In the genomic region with DNA sequence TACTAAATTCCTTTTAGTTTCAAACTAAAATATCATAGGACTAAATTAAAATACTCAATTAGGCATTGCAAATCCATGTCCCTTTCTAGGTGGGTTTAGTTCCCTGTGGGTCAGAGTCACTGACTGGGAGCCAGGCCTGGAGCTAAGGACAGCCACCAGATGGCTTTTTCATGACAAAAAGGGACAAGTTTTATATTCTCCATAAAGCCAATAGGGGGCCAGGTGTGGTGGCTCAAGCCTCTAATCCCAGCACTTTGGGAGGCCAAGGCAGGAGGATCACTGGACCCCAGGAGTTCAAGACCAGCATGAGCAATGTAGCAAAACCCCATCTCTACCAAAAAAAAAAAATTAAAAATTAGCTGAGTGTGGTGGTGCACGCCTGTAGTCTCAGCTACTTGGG, we compare ENCODE assay signal across 26 cellular contexts. TPM values are rescaled to one million over a fixed set of nuclear protein-coding genes. Genes with fewer than 3 reads are reported as not detected.
A peak's percentile ranks its signal among the peaks of the same experiment; 100 is the strongest.
DNase-seq lines count a peak whose midpoint lies in the region; ATAC-seq and TF ChIP-seq lines count a peak whose summit lies in the region.
"Had no signal": no experiment of that assay in that cellular context is flagged by ENCODE, and none has a peak within 500 bp of the region (broad histone marks: within the 10 kb centered on the region; RNA-seq: fewer than 3 reads in every experiment).

No MANE protein-coding gene starts in this region.

- POLR2A ChIA-PET in HEK293 (lab: Yijun Ruan, JAX) = no interaction called here
- POLR2A ChIA-PET in PC-9 (lab: Charles Lee; ENCODE audit: unreplicated experiment) = no interaction called here

- no peaks in the 10 kb centered on the region for H3K36me3 ChIP-seq in GM06990 (ENCODE audit: control insufficient read depth, insufficient read depth, low read length)
- H3K36me3 ChIP-seq in HEK293 (ENCODE audit: control insufficient read depth in 2 of 2, insufficient read depth in 1 of 2, low read length in 2 of 2) = no peaks in the 10 kb centered on the region
- no peaks in the 10 kb centered on the region for H3K36me3 ChIP-seq in PC-9 (ENCODE audit: low read depth)
- H3K36me3 ChIP-seq in right lobe of liver = no peaks in the 10 kb centered on the region
- H3K36me3 ChIP-seq: esophagus squamous epithelium, lower lobe of right lung, neutrophil, Peyer's patch, SJCRH30, vagina had no signal

- H3K4me3 ChIP-seq in GM06990 (replicated peaks; ENCODE audit: low read depth, low read length) = no peak overlapping the region
- no peak overlapping the region for H3K4me3 ChIP-seq in HEK293 (ENCODE audit: low read depth, low read length)
- no peak overlapping the region for H3K4me3 ChIP-seq in PC-9
- no peak overlapping the region for H3K4me3 ChIP-seq in right lobe of liver
- H3K4me3 ChIP-seq: body of pancreas, esophagus squamous epithelium, lower lobe of right lung, Peyer's patch, psoas muscle, SJCRH30, vagina had no signal

- no peaks in the 10 kb centered on the region for H3K79me2 ChIP-seq in PC-9 (ENCODE audit: low read depth)

- no peaks in the 10 kb centered on the region for H4K20me1 ChIP-seq in PC-9 (ENCODE audit: insufficient read depth)

- H3K4me1 ChIP-seq in HEK293 (ENCODE audit: control insufficient read depth, insufficient read depth, low read length) = no peaks in the 10 kb centered on the region
- peaks cover 52% of the 10 kb centered on the region for H3K4me1 ChIP-seq in PC-9 (replicated peaks; ENCODE audit: insufficient read depth)
- H3K4me1 ChIP-seq in right lobe of liver = no peaks in the 10 kb centered on the region
- H3K4me1 ChIP-seq: body of pancreas, esophagus squamous epithelium, lower lobe of right lung, Peyer's patch, psoas muscle, SJCRH30, vagina had no signal

- no TSS peak for BruUV-seq in PC-9 (replicated peaks; lab: Mats Ljungman, UMichigan)

- DNase-seq in GM06990 (ENCODE audit: extremely low read depth, insufficient read length) (no peak), PC-9 (no peak), right lobe of liver (no peak), mucosa of gallbladder (ENCODE audit: low spot score) (no peak)
- no peak for DNase-seq in activated naive CD4-positive, alpha-beta T cell treated with anti-CD3 and anti-CD28 coated beads, Interleukin-2, amount 10 ng/mL, durations not matched to agents 7 days and 5 days
- DNase-seq: activated CD4-positive, alpha-beta T cell treated with anti-CD3 and anti-CD28 coated beads, Interleukin-2, amount 10 ng/mL, durations not matched to agents 7 days and 5 days; activated CD8-positive, alpha-beta memory T cell treated with anti-CD3 and anti-CD28 coated beads, Interleukin-2, amount 10 ng/mL, durations not matched to agents 7 days and 5 days; body of pancreas; CD4-positive, alpha-beta memory T cell; effector memory CD4-positive, alpha-beta T cell; esophagus squamous epithelium; GF-D8; lower lobe of right lung; NCI-H1436; NCI-H526; psoas muscle; SJCRH30; stimulated activated CD4-positive, alpha-beta T cell treated with anti-CD3 and anti-CD28 coated beads, Interleukin-2, amount 100 ng/mL, for 24 hours; T-helper 17 cell had no signal

- TF ChIP-seq CTCF in GM06990 (IDR thresholded peaks at IDR 0.05; ENCODE audit: insufficient read depth, low read length, poor library complexity, severe bottlenecking) (peak; percentile 14), HEK293 (tag by site-specific recombination; IDR thresholded peaks at IDR 0.05) (peak; percentile 40; the same call in 1 of the 2 replicates), PC-9 (conservative IDR thresholded peaks at IDR 0.05) (peak; percentile 51; the same call in 1 of the 2 replicates), right lobe of liver (IDR thresholded peaks at IDR 0.05) (peak; percentile 8 to 16 (median 14))

- CTCF ChIA-PET in HEK293 (lab: Yijun Ruan, JAX) = interaction anchor here (0.6 to 1.5 kb wide), 7 partner anchors 35 to 597 kb away, joined by 3 to 10 read pairs (median 4); no protein-coding TSS in a partner anchor
- CTCF ChIA-PET in PC-9 (lab: Charles Lee) = interaction anchor here (0.6 to 1.0 kb wide), 3 partner anchors 92 to 195 kb away, joined by 3 to 16 read pairs (median 3); no protein-coding TSS in a partner anchor
- CTCF ChIA-PET in activated naive CD4-positive, alpha-beta T cell treated with anti-CD3 and anti-CD28 coated beads, Interleukin-2, amount 10 ng/mL, durations not matched to agents 7 days and 5 days (lab: Charles Lee) = no interaction called here

- WGBS in right lobe of liver (ENCODE audit: insufficient coverage, low coverage, low lambda C conversion rate, missing lambda C conversion rate) = 86% methylated on average over 1 of the region's 1 CpG

- no peak for TF ChIP-seq POLR2A in right lobe of liver (IDR thresholded peaks at IDR 0.05)

- H3K4me1 Mint-ChIP-seq in activated naive CD4-positive, alpha-beta T cell treated with anti-CD3 and anti-CD28 coated beads, Interleukin-2, amount 10 ng/mL, durations not matched to agents 7 days and 5 days = no peaks in the 10 kb centered on the region
- H3K4me1 Mint-ChIP-seq: activated CD4-positive, alpha-beta T cell treated with anti-CD3 and anti-CD28 coated beads, Interleukin-2, amount 10 ng/mL, durations not matched to agents 7 days and 5 days; activated T-helper 17 cell treated with anti-CD3 and anti-CD28 coated beads, Interleukin-2, amount 50 U/mL, for 72 hours; CD4-positive, alpha-beta memory T cell; stimulated activated effector memory CD8-positive, alpha-beta T cell treated with anti-CD3 and anti-CD28 coated beads, Interleukin-12 subunit alpha, Interleukin-12 subunit beta, amount 100 ng/mL, for 72 hours; T-helper 17 cell had no signal

- H3K27me3 ChIP-seq in GM06990 (replicated peaks; ENCODE audit: control insufficient read depth, insufficient read depth, low read length) (no peaks in the 10 kb centered on the region), PC-9 (ENCODE audit: insufficient read depth, low read depth) (no peaks in the 10 kb centered on the region), right lobe of liver (no peaks in the 10 kb centered on the region)
- H3K27me3 ChIP-seq: body of pancreas, Peyer's patch, vagina had no signal

- ATAC-seq in right lobe of liver (peak in 2 of 4 donors; percentile 29 to 58), GM21825 (IDR thresholded peaks at IDR 0.05; ENCODE audit: unreplicated experiment) (no peak)
- ATAC-seq: activated CD8-positive, alpha-beta memory T cell treated with anti-CD3 and anti-CD28 coated beads, Interleukin-2, amount 10 ng/mL, durations not matched to agents 7 days and 5 days; activated T-helper 17 cell treated with anti-CD3 and anti-CD28 coated beads, Interleukin-2, amount 50 U/mL, for 72 hours; body of pancreas; lower lobe of right lung; psoas muscle; stimulated activated effector memory CD8-positive, alpha-beta T cell treated with anti-CD3 and anti-CD28 coated beads, Interleukin-12 subunit alpha, Interleukin-12 subunit beta, amount 100 ng/mL, for 72 hours; T-helper 17 cell had no signal

- H3K4me2 ChIP-seq in PC-9 = no peak overlapping the region

- peaks cover 50% of the 10 kb centered on the region for H3F3A ChIP-seq in PC-9 (ENCODE audit: insufficient read depth, low read depth)

- peaks cover 36% of the 10 kb centered on the region for H3K27me3 Mint-ChIP-seq in activated naive CD4-positive, alpha-beta T cell treated with anti-CD3 and anti-CD28 coated beads, Interleukin-2, amount 10 ng/mL, durations not matched to agents 7 days and 5 days

- intact Hi-C loops in PC-9 (cut with micrococcal nuclease; ENCODE audit: unreplicated experiment) = loop anchor here (5.0 to 10.0 kb wide), 4 partner anchors 54 to 1634 kb away; no protein-coding TSS in a partner anchor
- intact Hi-C loops in right lobe of liver (cut with DNase I) = loop anchor here (10.0 kb wide), 2 partner anchors 104 to 224 kb away; no protein-coding TSS in a partner anchor

- no peaks in the 10 kb centered on the region for H3K9me3 Mint-ChIP-seq in activated naive CD4-positive, alpha-beta T cell treated with anti-CD3 and anti-CD28 coated beads, Interleukin-2, amount 10 ng/mL, durations not matched to agents 7 days and 5 days
- H3K9me3 Mint-ChIP-seq: activated CD4-positive, alpha-beta T cell treated with anti-CD3 and anti-CD28 coated beads, Interleukin-2, amount 10 ng/mL, durations not matched to agents 7 days and 5 days; activated T-helper 17 cell treated with anti-CD3 and anti-CD28 coated beads, Interleukin-2, amount 50 U/mL, for 72 hours; CD4-positive, alpha-beta memory T cell; stimulated activated effector memory CD8-positive, alpha-beta T cell treated with anti-CD3 and anti-CD28 coated beads, Interleukin-12 subunit alpha, Interleukin-12 subunit beta, amount 100 ng/mL, for 72 hours had no signal

- H3K4me3 Mint-ChIP-seq in activated naive CD4-positive, alpha-beta T cell treated with anti-CD3 and anti-CD28 coated beads, Interleukin-2, amount 10 ng/mL, durations not matched to agents 7 days and 5 days = no peak overlapping the region
- H3K4me3 Mint-ChIP-seq: activated CD4-positive, alpha-beta T cell treated with anti-CD3 and anti-CD28 coated beads, Interleukin-2, amount 10 ng/mL, durations not matched to agents 7 days and 5 days; activated CD8-positive, alpha-beta memory T cell treated with anti-CD3 and anti-CD28 coated beads, Interleukin-2, amount 10 ng/mL, durations not matched to agents 7 days and 5 days; activated T-helper 17 cell treated with anti-CD3 and anti-CD28 coated beads, Interleukin-2, amount 50 U/mL, for 72 hours; CD4-positive, alpha-beta memory T cell; stimulated activated effector memory CD8-positive, alpha-beta T cell treated with anti-CD3 and anti-CD28 coated beads, Interleukin-12 subunit alpha, Interleukin-12 subunit beta, amount 100 ng/mL, for 72 hours; T-helper 17 cell had no signal

- H3K27ac Mint-ChIP-seq in activated naive CD4-positive, alpha-beta T cell treated with anti-CD3 and anti-CD28 coated beads, Interleukin-2, amount 10 ng/mL, durations not matched to agents 7 days and 5 days = no peak overlapping the region
- H3K27ac Mint-ChIP-seq: activated CD4-positive, alpha-beta T cell treated with anti-CD3 and anti-CD28 coated beads, Interleukin-2, amount 10 ng/mL, durations not matched to agents 7 days and 5 days; activated CD8-positive, alpha-beta memory T cell treated with anti-CD3 and anti-CD28 coated beads, Interleukin-2, amount 10 ng/mL, durations not matched to agents 7 days and 5 days; activated T-helper 17 cell treated with anti-CD3 and anti-CD28 coated beads, Interleukin-2, amount 50 U/mL, for 72 hours; CD4-positive, alpha-beta memory T cell; stimulated activated effector memory CD8-positive, alpha-beta T cell treated with anti-CD3 and anti-CD28 coated beads, Interleukin-12 subunit alpha, Interleukin-12 subunit beta, amount 100 ng/mL, for 72 hours; T-helper 17 cell had no signal

- H3K9me2 ChIP-seq in PC-9 (ENCODE audit: insufficient read depth) = no peaks in the 10 kb centered on the region

- no peaks in the 10 kb centered on the region for H3K9me3 ChIP-seq in HEK293 (ENCODE audit: control insufficient read depth, insufficient read depth, low read depth, low read length)
- H3K9me3 ChIP-seq in PC-9 (ENCODE audit: insufficient read depth, low read depth) = no peaks in the 10 kb centered on the region; the same call in 1 of the 2 replicates
- H3K9me3 ChIP-seq in right lobe of liver = no peaks in the 10 kb centered on the region
- H3K9me3 ChIP-seq: body of pancreas, esophagus squamous epithelium, lower lobe of right lung, neutrophil, Peyer's patch, psoas muscle, SJCRH30, vagina had no signal

- no peak overlapping the region for H2AFZ ChIP-seq in PC-9

- no peaks in the 10 kb centered on the region for H3K36me3 Mint-ChIP-seq in activated naive CD4-positive, alpha-beta T cell treated with anti-CD3 and anti-CD28 coated beads, Interleukin-2, amount 10 ng/mL, durations not matched to agents 7 days and 5 days
- H3K36me3 Mint-ChIP-seq: activated CD8-positive, alpha-beta memory T cell treated with anti-CD3 and anti-CD28 coated beads, Interleukin-2, amount 10 ng/mL, durations not matched to agents 7 days and 5 days; CD4-positive, alpha-beta memory T cell; stimulated activated effector memory CD8-positive, alpha-beta T cell treated with anti-CD3 and anti-CD28 coated beads, Interleukin-12 subunit alpha, Interleukin-12 subunit beta, amount 100 ng/mL, for 72 hours had no signal

- no peak overlapping the region for H3K27ac ChIP-seq in HEK293 (ENCODE audit: extremely low read depth, low read depth, low read length)
- H3K27ac ChIP-seq in PC-9 = no peak overlapping the region
- no peak overlapping the region for H3K27ac ChIP-seq in right lobe of liver
- H3K27ac ChIP-seq: body of pancreas, esophagus squamous epithelium, lower lobe of right lung, neutrophil, Peyer's patch, psoas muscle, SJCRH30, vagina had no signal

RNA-seq across cellular contexts. Expression of a gene that starts 35.4 kb away (rescaled TPM):
- total RNA-seq in PC-9 (2021) (310 and 330 TPM in 2 replicates), right lobe of liver (100 to 1,000 TPM; 186 to 357 (median 215) TPM), mucosa of gallbladder (265 TPM)
